ENCODE assay signal across 9 cellular contexts in genomic region chr21:42414928-42415769, GRCh38. TPM values are rescaled to one million over a fixed set of nuclear protein-coding genes. Genes with fewer than 3 reads are reported as not detected.
DNase-seq lines count a peak whose midpoint lies in the region; ATAC-seq, FAIRE-seq and TF ChIP-seq lines count a peak whose summit lies in the region.
"Had no signal": no experiment of that assay in that cellular context is flagged by ENCODE, and none has a peak within 500 bp of the region (broad histone marks: within the 10 kb centered on the region; RNA-seq: fewer than 3 reads in every experiment).

No MANE protein-coding gene starts in this region.

- H3K27me3 Mint-ChIP-seq in T-cell, result no peaks in the 10 kb centered on the region

- H3K36me3 Mint-ChIP-seq in T-cell, result peaks cover 46% of the 10 kb centered on the region

- CTCF ChIA-PET in T-cell (lab: Charles Lee), result interaction anchor here in 1 of 2 donors (0.6 kb wide), 1 partner anchor 493 kb away, joined by 5 read pairs; no protein-coding TSS in a partner anchor

- H2AFZ ChIP-seq in hepatocyte, result no peak overlapping the region

- H3K4me1 ChIP-seq in adrenal gland (replicated peaks in 1 of 2) (no peaks in the 10 kb centered on the region), hepatocyte (ENCODE audit: insufficient read depth) (no peaks in the 10 kb centered on the region)

- H3K4me3 ChIP-seq in adrenal gland, result no peak overlapping the region
- H3K4me3 ChIP-seq in hepatocyte, result no peak overlapping the region

- no peaks in the 10 kb centered on the region for H3K27me3 ChIP-seq in adrenal gland
- H3K27me3 ChIP-seq in hepatocyte, result no peaks in the 10 kb centered on the region

- peak overlapping the region; percentile 52 to 76 (median 71) for H3K4me3 Mint-ChIP-seq in T-cell

- peak; percentile 73 for DNase-seq in GM18507 (ENCODE audit: extremely low spot score, insufficient read length, low read depth)
- DNase-seq in T-cell, result peak; percentile 50 to 93 (median 87)
- peak in 6 of 7 donors; percentile 40 to 77 (median 60) for DNase-seq in adrenal gland
- peak; percentile 40 for DNase-seq in non-pigmented ciliary epithelial cell (ENCODE audit: low read depth)
- no peak for DNase-seq in NCI-H2029 treated with DMSO at 0.1 percent for 48 hours (lab: John Stamatoyannopoulos, UW)
- no peak for DNase-seq in hepatocyte (ENCODE audit: low spot score)
- no peak for DNase-seq in AML-193 (lab: John Stamatoyannopoulos, UW)

- H3K27ac Mint-ChIP-seq in T-cell, result peak overlapping the region; percentile 93 to 96

- no peaks in the 10 kb centered on the region for H3K79me2 ChIP-seq in hepatocyte

- H3K4me2 ChIP-seq in hepatocyte, result no peak overlapping the region

- H3K4me1 Mint-ChIP-seq in T-cell, result peaks cover 22 to 68% (median 64%) of the 10 kb centered on the region in 3 donors

- POLR2A ChIA-PET in T-cell (lab: Charles Lee), result interaction anchor here in 1 of 2 donors (0.6 kb wide), 1 partner anchor 11 kb away, joined by 4 read pairs; no protein-coding TSS in a partner anchor

- H3K9me3 ChIP-seq in adrenal gland (replicated peaks in 1 of 3), result no peaks in the 10 kb centered on the region
- H3K9me3 ChIP-seq in hepatocyte (ENCODE audit: low read depth), result no peaks in the 10 kb centered on the region

- peak; percentile 86 for ATAC-seq in HG02870 (IDR thresholded peaks at IDR 0.05; ENCODE audit: unreplicated experiment)
- ATAC-seq in T-cell (replicated peaks in 1 of 4), result peak; percentile 85 to 91 (median 88)

- no peaks in the 10 kb centered on the region for H3K36me3 ChIP-seq in adrenal gland (replicated peaks in 1 of 2)
- no peaks in the 10 kb centered on the region for H3K36me3 ChIP-seq in hepatocyte (replicated peaks; ENCODE audit: insufficient read depth, low read depth)

- TF ChIP-seq POLR2A in adrenal gland (IDR thresholded peaks at IDR 0.05), result no peak

- no peak for TF ChIP-seq CTCF in adrenal gland (IDR thresholded peaks at IDR 0.05)
- TF ChIP-seq CTCF in hepatocyte (IDR thresholded peaks at IDR 0.05; ENCODE audit: poor library complexity), result no peak

- intact Hi-C loops in adrenal gland (cut with DNase I), result no loop called here

- no peaks in the 10 kb centered on the region for H3K9me2 ChIP-seq in hepatocyte (replicated peaks; ENCODE audit: insufficient read depth)

- no peaks in the 10 kb centered on the region for H3K9me3 Mint-ChIP-seq in T-cell

- 41 to 67% (median 51%) methylated on average over 13 to 27 of the region's 27 CpGs for WGBS in adrenal gland, 4 donors
- WGBS in hepatocyte (ENCODE audit: low lambda C conversion rate, missing lambda C conversion rate), result 81% methylated on average over 27 of the region's 27 CpGs

- H4K20me1 ChIP-seq in hepatocyte (ENCODE audit: insufficient read depth, poor library complexity, severe bottlenecking), result no peaks in the 10 kb centered on the region

- peak; percentile 96 for FAIRE-seq in GM18507 (lab: Jason Lieb, UNC)

- no peak overlapping the region for H3K27ac ChIP-seq in adrenal gland
- no peak overlapping the region for H3K27ac ChIP-seq in hepatocyte

RNA-seq across cellular contexts. Expression of gene UBASH3A, which starts 11.4 kb away (rescaled TPM):
- total RNA-seq in T-cell (10 to 100 TPM; 59.1 to 98.8 (median 80.5) TPM), adrenal gland (1 to 10 TPM in 1 of 8 donors, under 1 TPM in 6, not detected in 1; 0.21 to 1.2 (median 0.43) TPM), hepatocyte (not detected in 2 replicates)
- polyA plus RNA-seq in adrenal gland (under 1 TPM; 0.09 to 0.88 (median 0.44) TPM), hepatocyte (not detected in 2 replicates)
- total RNA-seq: SK-MEL-5 had no signal

RNA-seq across cellular contexts. Expression of gene TMPRSS3, which starts 19.3 kb away (rescaled TPM):
- total RNA-seq in T-cell (1 to 10 TPM; 1.2 to 2.4 (median 1.7) TPM), adrenal gland (1 to 10 TPM in 3 of 8 donors, under 1 TPM in 4, not detected in 1; 0.14 to 2.9 (median 0.78) TPM), hepatocyte (1.4 and 1.7 TPM in 2 replicates)
- polyA plus RNA-seq in adrenal gland (under 1 TPM in 2 of 3 donors, not detected in 1; 0.18 to 0.37 TPM), hepatocyte (1.4 and 1.5 TPM in 2 replicates)

RNA-seq across cellular contexts. Expression of gene TFF1, which starts 48.8 kb away (rescaled TPM):
- total RNA-seq in T-cell, result 1 to 10 TPM in 2 of 5 donors, not detected in 3; 1.2 to 1.3 TPM
- total RNA-seq in adrenal gland, result under 1 TPM in 1 of 8 donors, not detected in 7; 0.72 TPM
- 1 to 10 TPM in 1 of 3 donors, not detected in 2; 1.5 TPM for polyA plus RNA-seq in adrenal gland
- total RNA-seq in hepatocyte, result 57.4 and 84.2 TPM in 2 replicates
- polyA plus RNA-seq in hepatocyte, result 140 and 221 TPM in 2 replicates
- total RNA-seq: SK-MEL-5 had no signal

Comparison
In these comparisons a context has a peak if more than half of its experiments do, and no peak if none do; other contexts are left out.
1. DNase-seq: peak in GM18507 (single experiment), T-cell (34 of 34), adrenal gland (6 of 7) and non-pigmented ciliary epithelial cell (single experiment); none in NCI-H2029 treated with DMSO at 0.1 percent for 48 hours (single experiment), hepatocyte (single experiment) and AML-193 (0 of 2).
2. RNA of gene UBASH3A, which starts 11.4 kb away (total RNA-seq): 59.1 to 98.8 TPM in T-cell; 0.21 to 1.2 TPM in adrenal gland and not detected in hepatocyte; every median in the first group is over 10 times any median in the second.
3. RNA of gene TFF1, which starts 48.8 kb away (total RNA-seq): 57.4 to 84.2 TPM in hepatocyte; 1.2 to 1.3 TPM in T-cell and 0.72 TPM in adrenal gland; every median in the first group is over 10 times any median in the second.